17 cellular contexts compared by ENCODE assay signal in genomic region chr7:2666588-2667250, GRCh38. TPM values are rescaled to one million over a fixed set of nuclear protein-coding genes. Genes with fewer than 3 reads are reported as not detected.
DNase-seq lines count a peak whose midpoint lies in the region; ATAC-seq, FAIRE-seq and TF ChIP-seq lines count a peak whose summit lies in the region.
"Had no signal": no experiment of that assay in that cellular context is flagged by ENCODE, and none has a peak within 500 bp of the region (broad histone marks: within the 10 kb centered on the region; RNA-seq: fewer than 3 reads in every experiment).

No MANE protein-coding gene starts in this region.

- H3K4me3 ChIP-seq in small intestine (ENCODE audit: low read depth in 1 of 2, low read length in 2 of 2) (no peak overlapping the region), dorsolateral prefrontal cortex (no peak overlapping the region), GM23248 (no peak overlapping the region)
- H3K4me3 ChIP-seq: A549 had no signal

- H3K9me3 ChIP-seq in small intestine (ENCODE audit: control insufficient read depth, low read depth) (no peaks in the 10 kb centered on the region), GM23248 (ENCODE audit: low read depth) (no peaks in the 10 kb centered on the region)
- H3K9me3 ChIP-seq: A549 had no signal

- no peaks in the 10 kb centered on the region for H3K4me1 ChIP-seq in small intestine (ENCODE audit: control insufficient read depth in 2 of 2, insufficient read depth in 1 of 2, low read depth in 1 of 2, low read length in 1 of 2)
- H3K4me1 ChIP-seq in GM23248 (ENCODE audit: insufficient read depth), result no peaks in the 10 kb centered on the region
- H3K4me1 ChIP-seq: A549 had no signal

- 23 to 55% (median 31%) methylated on average over 18 of the region's 18 CpGs for WGBS in small intestine, 3 donors
- WGBS in GM23248 (ENCODE audit: low coverage in 1 of 2, low lambda C conversion rate in 2 of 2, missing lambda C conversion rate in 2 of 2), 2 experiments, result 47 to 55% methylated on average over 13 to 18 of the region's 18 CpGs

- no peak overlapping the region for H3K4me2 ChIP-seq in GM23248 (ENCODE audit: unreplicated experiment)
- H3K4me2 ChIP-seq: A549 had no signal

- FAIRE-seq in small intestine (lab: Jason Lieb, UNC), result no peak
- FAIRE-seq: A549, RCC 7860 had no signal

- H3K27me3 ChIP-seq in small intestine (ENCODE audit: control insufficient read depth in 2 of 2, insufficient read depth in 2 of 2, low read length in 2 of 2), result no peaks in the 10 kb centered on the region
- H3K27me3 ChIP-seq in dorsolateral prefrontal cortex, result no peaks in the 10 kb centered on the region
- no peaks in the 10 kb centered on the region for H3K27me3 ChIP-seq in GM23248 (replicated peaks; ENCODE audit: insufficient read depth)

- no peaks in the 10 kb centered on the region for H3K9me2 ChIP-seq in GM23248 (ENCODE audit: insufficient read depth)

- peak; percentile 33 for DNase-seq in NCI-H748 (lab: John Stamatoyannopoulos, UW; ENCODE audit: unreplicated experiment)
- no peak for DNase-seq in NCI-H748 treated with DMSO at 0.1 percent for 48 hours (lab: John Stamatoyannopoulos, UW)
- peak; percentile 39 for DNase-seq in RPMI7951 (ENCODE audit: low read depth)
- no peak for DNase-seq in left colon
- DNase-seq in small intestine, result peak; percentile 68
- DNase-seq in dorsolateral prefrontal cortex, result no peak
- DNase-seq in GM23248, result no peak
- DNase-seq: HFFc6, NCI-H1105 treated with DMSO at 0.1 percent for 48 hours, NCI-H345, NCI-H526 treated with DMSO at 0.1 percent for 48 hours, SIG-M5, SW 1271 had no signal

- no peaks in the 10 kb centered on the region for H3K79me2 ChIP-seq in GM23248 (ENCODE audit: insufficient read depth)

- intact Hi-C loops in left colon (cut with DNase I, micrococcal nuclease) (no loop called here), dorsolateral prefrontal cortex (cut with DNase I) (loop anchor here in 1 of 2 donors (10.0 kb wide), 1 partner anchor 212 kb away; no protein-coding TSS in a partner anchor)

- no peak overlapping the region for H2AFZ ChIP-seq in GM23248

- in situ Hi-C loops in GM23248 (cut with MboI), result no loop called here

- TF ChIP-seq CTCF in dorsolateral prefrontal cortex (IDR thresholded peaks at IDR 0.05 in 54 of 56, conservative IDR thresholded peaks at IDR 0.05 in 2 of 56; ENCODE audit: low read depth in 1 of 56, partially characterized antibody in 56 of 56), result no peak

- H3K36me3 ChIP-seq in small intestine (ENCODE audit: control insufficient read depth in 2 of 2, insufficient read depth in 2 of 2, low read length in 2 of 2), result no peaks in the 10 kb centered on the region
- no peaks in the 10 kb centered on the region for H3K36me3 ChIP-seq in GM23248 (ENCODE audit: low read depth)

- no peak overlapping the region for H3K27ac ChIP-seq in small intestine (ENCODE audit: low read depth in 1 of 2, low read length in 1 of 2)
- H3K27ac ChIP-seq in dorsolateral prefrontal cortex, result no peak overlapping the region
- no peak overlapping the region for H3K27ac ChIP-seq in GM23248
- H3K27ac ChIP-seq: A549 had no signal

- no peaks in the 10 kb centered on the region for H3F3A ChIP-seq in GM23248 (ENCODE audit: insufficient read depth)

- ATAC-seq in left colon (peak; percentile 61), HG03457 (IDR thresholded peaks at IDR 0.05; ENCODE audit: unreplicated experiment) (no peak)
- ATAC-seq: A549 had no signal

- H4K20me1 ChIP-seq in GM23248 (ENCODE audit: insufficient read depth), result no peaks in the 10 kb centered on the region

- H3K9ac ChIP-seq in GM23248, result no peak overlapping the region

RNA-seq across cellular contexts. Expression of gene AMZ1, which starts 21.3 kb away (rescaled TPM):
- total RNA-seq in RPMI7951 (2014; rRNA removed; shearing (Covaris generic)), result 4.9 and 8.5 TPM in 2 replicates
- total RNA-seq in left colon, result under 1 TPM in 1 of 2 donors, not detected in 1; 0.28 TPM
- polyA plus RNA-seq in small intestine, result under 1 TPM in 1 of 3 donors, not detected in 2; 0.07 TPM
- 10 to 100 TPM in 74 of 120 experiments, 1 to 10 TPM in 46; 6.1 to 23.5 (median 11.7) TPM for total RNA-seq in dorsolateral prefrontal cortex
- total RNA-seq in GM23248 (2014; rRNA removed; shearing (Covaris generic)), result 3.4 and 4.4 TPM in 2 replicates
- 5.9 TPM in 2 replicates for polyA plus RNA-seq in GM23248 (2016; fragmentation: Nextera tagmentation; extraction: Ambion mirVana)
- total RNA-seq: H4 had no signal

RNA-seq across cellular contexts. Expression of gene TTYH3, which starts 34.9 kb away (rescaled TPM):
- total RNA-seq in RPMI7951 (2014; rRNA removed; shearing (Covaris generic)), result 20.5 and 34.9 TPM in 2 replicates
- total RNA-seq in left colon, result 10 to 100 TPM; 31.3 to 51.0 TPM
- 10 to 100 TPM in 1 of 3 donors, 1 to 10 TPM in 2; 6.9 to 32.0 (median 9.2) TPM for polyA plus RNA-seq in small intestine
- total RNA-seq in dorsolateral prefrontal cortex, result 100 to 1,000 TPM in 10 of 120 experiments, 10 to 100 TPM in 110; 43.5 to 134 (median 75.1) TPM
- total RNA-seq in GM23248 (2014; rRNA removed; shearing (Covaris generic)), result 25.3 and 33.6 TPM in 2 replicates
- 43.5 and 46.0 TPM in 2 replicates for polyA plus RNA-seq in GM23248 (2016; fragmentation: Nextera tagmentation; extraction: Ambion mirVana)

Comparison
In these comparisons a context has a peak if more than half of its experiments do, and no peak if none do; other contexts are left out.
1. DNase-seq: peak in NCI-H748 (single experiment), RPMI7951 (single experiment) and small intestine (single experiment); none in NCI-H748 treated with DMSO at 0.1 percent for 48 hours (single experiment), left colon (0 of 2), dorsolateral prefrontal cortex (0 of 10) and GM23248 (single experiment).